Comparison of ENCODE assay signal across 23 cellular contexts in genomic region chr16:70774261-70774660, GRCh38.
"Had no signal": no experiment of that assay in that cellular context is flagged by ENCODE, and none has a peak within 500 bp of the region (broad histone marks: within the 10 kb centered on the region; RNA-seq: fewer than 3 reads in every experiment).

No MANE protein-coding gene starts in this region.

- H3K27me3 Mint-ChIP-seq: effector memory CD8-positive, alpha-beta T cell; naive B cell; natural killer cell treated with Interleukin-12 subunit alpha and Interleukin-12 subunit beta and Interleukin-15 and Interleukin-18, amount 100 ng/mL, for 72 hours; stimulated activated naive CD8-positive, alpha-beta T cell treated with anti-CD3 and anti-CD28 coated beads, Interleukin-15, amount 100 ng/mL, for 72 hours had no signal

- H3K4me3 ChIP-seq: mucosa of descending colon, neural progenitor cell, prostate gland, skin epidermis, suprapubic skin, transverse colon, upper lobe of right lung, uterus had no signal

- H3K36me3 ChIP-seq: neural progenitor cell, prostate gland, uterus had no signal

- H3K9ac ChIP-seq: neural progenitor cell, parathyroid adenoma had no signal

- H3K4me1 Mint-ChIP-seq: naive B cell had no signal

- H3K4me3 Mint-ChIP-seq: effector memory CD8-positive, alpha-beta T cell; mesothelial cell of epicardium; naive B cell; natural killer cell treated with Interleukin-12 subunit alpha and Interleukin-12 subunit beta and Interleukin-15 and Interleukin-18, amount 100 ng/mL, for 72 hours; neural progenitor cell; stimulated activated naive CD8-positive, alpha-beta T cell treated with anti-CD3 and anti-CD28 coated beads, Interleukin-15, amount 100 ng/mL, for 72 hours had no signal

- H3K9me3 ChIP-seq: mucosa of descending colon, prostate gland, suprapubic skin, transverse colon, upper lobe of right lung, uterus had no signal

- H3K27ac Mint-ChIP-seq: effector memory CD8-positive, alpha-beta T cell; mesothelial cell of epicardium; natural killer cell treated with Interleukin-12 subunit alpha and Interleukin-12 subunit beta and Interleukin-15 and Interleukin-18, amount 100 ng/mL, for 72 hours; neural progenitor cell; stimulated activated naive CD8-positive, alpha-beta T cell treated with anti-CD3 and anti-CD28 coated beads, Interleukin-15, amount 100 ng/mL, for 72 hours had no signal

- H3K9me3 Mint-ChIP-seq: effector memory CD8-positive, alpha-beta T cell; mesothelial cell of epicardium; naive B cell; natural killer cell treated with Interleukin-12 subunit alpha and Interleukin-12 subunit beta and Interleukin-15 and Interleukin-18, amount 100 ng/mL, for 72 hours; stimulated activated naive CD8-positive, alpha-beta T cell treated with anti-CD3 and anti-CD28 coated beads, Interleukin-15, amount 100 ng/mL, for 72 hours had no signal

- H3K27ac ChIP-seq: neural progenitor cell, parathyroid adenoma, prostate gland, skin epidermis, suprapubic skin, transverse colon, upper lobe of right lung, uterus had no signal

- DNase-seq: cortex of kidney; effector memory CD8-positive, alpha-beta T cell; mesenchymal stem cell; mucosa of descending colon; naive B cell; right cardiac atrium; stimulated activated CD4-positive, alpha-beta T cell treated with anti-CD3 and anti-CD28 coated beads, Interleukin-15, amount 100 ng/mL, for 24 hours; stimulated activated CD4-positive, alpha-beta T cell treated with anti-CD3 and anti-CD28 coated beads, Interleukin-2, amount 100 ng/mL, for 48 hours; stimulated activated naive CD4-positive, alpha-beta T cell; stimulated activated naive CD8-positive, alpha-beta T cell treated with anti-CD3 and anti-CD28 coated beads, Interleukin-15, amount 100 ng/mL, for 72 hours; transverse colon; upper lobe of right lung; uterus had no signal

- H3K4me2 ChIP-seq: neural progenitor cell had no signal

- H3K27me3 ChIP-seq: neural progenitor cell, suprapubic skin, transverse colon, upper lobe of right lung, uterus had no signal

- ATAC-seq: effector memory CD8-positive, alpha-beta T cell; left lobe of liver; mucosa of descending colon; natural killer cell treated with Interleukin-12 subunit alpha and Interleukin-12 subunit beta and Interleukin-15 and Interleukin-18, amount 100 ng/mL, for 72 hours; right cardiac atrium; stimulated activated naive CD8-positive, alpha-beta T cell treated with anti-CD3 and anti-CD28 coated beads, Interleukin-15, amount 100 ng/mL, for 72 hours; upper lobe of right lung had no signal

- FAIRE-seq: endometrium, frontal cortex had no signal

- H2AFZ ChIP-seq: neural progenitor cell, parathyroid adenoma had no signal

- H3K4me1 ChIP-seq: neural progenitor cell, transverse colon, upper lobe of right lung, uterus had no signal
